ENCODE assay signal across 8 cellular contexts in genomic region chr16:234468-235305, GRCh38. TPM values are rescaled to one million over a fixed set of nuclear protein-coding genes. Genes with fewer than 3 reads are reported as not detected.
DNase-seq lines count a peak whose midpoint lies in the region; ATAC-seq and TF ChIP-seq lines count a peak whose summit lies in the region.

TSS of gene FAM234A (plus strand) at chr16:234821. CDS start at chr16:254414, 19,593 bp downstream.

- intact Hi-C loops in CD14-positive monocyte (cut with micrococcal nuclease): loop anchor here (2.0 to 5.0 kb wide), 2 partner anchors 97 to 118 kb away; partner anchors contain the start of genes AXIN1 (in 1 of the 2) and NPRL3 (in 1 of the 2)
- intact Hi-C loops in activated CD4-positive, alpha-beta T cell treated with anti-CD3 and anti-CD28 coated beads, Interleukin-2, amount 10 ng/mL, durations not matched to agents 24 days and 14 days (cut with micrococcal nuclease): loop anchor here (1.0 to 2.0 kb wide), 3 partner anchors 18 to 118 kb away; partner anchors contain the start of gene AXIN1

- peaks cover 0 to 3% (median 0%) of the 10 kb centered on the region in 7 donors for H3K9me3 Mint-ChIP-seq in CD14-positive monocyte
- no peaks in the 10 kb centered on the region for H3K9me3 Mint-ChIP-seq in activated CD4-positive, alpha-beta T cell treated with anti-CD3 and anti-CD28 coated beads, Interleukin-2, amount 10 ng/mL, durations not matched to agents 24 days and 14 days

- peaks cover 13% of the 10 kb centered on the region for H3K4me1 Mint-ChIP-seq in CD14-positive monocyte
- H3K4me1 Mint-ChIP-seq in activated CD4-positive, alpha-beta T cell treated with anti-CD3 and anti-CD28 coated beads, Interleukin-2, amount 10 ng/mL, durations not matched to agents 24 days and 14 days: peaks cover 18% of the 10 kb centered on the region

- peaks cover 0 to 6% (median 1%) of the 10 kb centered on the region in 3 donors for H3K27me3 Mint-ChIP-seq in CD14-positive monocyte (ENCODE audit: low read depth in 3 of 3)
- peaks cover under 1% of the 10 kb centered on the region for H3K27me3 Mint-ChIP-seq in activated CD4-positive, alpha-beta T cell treated with anti-CD3 and anti-CD28 coated beads, Interleukin-2, amount 10 ng/mL, durations not matched to agents 24 days and 14 days

- H3K4me3 ChIP-seq in coronary artery: peak within 1 kb of the TSS; percentile 97

- H3K27ac Mint-ChIP-seq in CD14-positive monocyte: peak within 1 kb of the TSS; percentile 100
- peak within 1 kb of the TSS; percentile 99 for H3K27ac Mint-ChIP-seq in activated CD4-positive, alpha-beta T cell treated with anti-CD3 and anti-CD28 coated beads, Interleukin-2, amount 10 ng/mL, durations not matched to agents 24 days and 14 days

- peak; percentile 94 for DNase-seq in CD14-positive monocyte (ENCODE audit: low spot score)
- DNase-seq in NCI-H526 treated with DMSO at 0.1 percent for 48 hours (lab: John Stamatoyannopoulos, UW): peak; percentile 63
- DNase-seq in activated CD4-positive, alpha-beta T cell treated with anti-CD3 and anti-CD28 coated beads, Interleukin-2, amount 10 ng/mL, durations not matched to agents 24 days and 14 days: peak; percentile 98
- peak; percentile 94 for DNase-seq in coronary artery (ENCODE audit: low spot score)
- peak; percentile 98 for DNase-seq in left kidney (ENCODE audit: low read depth, low spot score)
- DNase-seq in stimulated activated CD4-positive, alpha-beta T cell treated with anti-CD3 and anti-CD28 coated beads, Interleukin-2, amount 100 ng/mL, for 24 hours: peak; percentile 96 to 97

- TF ChIP-seq CTCF in CD14-positive monocyte (IDR thresholded peaks at IDR 0.05) (peak; percentile 41), coronary artery (IDR thresholded peaks at IDR 0.05) (no peak)

- H3K4me3 Mint-ChIP-seq in CD14-positive monocyte: peak within 1 kb of the TSS; percentile 96 to 99
- peak within 1 kb of the TSS; percentile 99 for H3K4me3 Mint-ChIP-seq in activated CD4-positive, alpha-beta T cell treated with anti-CD3 and anti-CD28 coated beads, Interleukin-2, amount 10 ng/mL, durations not matched to agents 24 days and 14 days

- peaks cover 0 to 7% of the 10 kb centered on the region in 2 donors for H3K36me3 Mint-ChIP-seq in CD14-positive monocyte
- peaks cover 3% of the 10 kb centered on the region for H3K36me3 Mint-ChIP-seq in activated CD4-positive, alpha-beta T cell treated with anti-CD3 and anti-CD28 coated beads, Interleukin-2, amount 10 ng/mL, durations not matched to agents 24 days and 14 days (ENCODE audit: low read depth)

- peak within 1 kb of the TSS; percentile 94 to 99 for H3K27ac ChIP-seq in coronary artery

- peak; percentile 83 for ATAC-seq in GM19351 (IDR thresholded peaks at IDR 0.05; ENCODE audit: unreplicated experiment)
- ATAC-seq in HG03521 (IDR thresholded peaks at IDR 0.05; ENCODE audit: unreplicated experiment): peak; percentile 77

RNA-seq across cellular contexts. Expression of gene FAM234A, which starts in this region (rescaled TPM):
- 10 to 100 TPM; 22.5 to 25.1 TPM for polyA plus RNA-seq in CD14-positive monocyte
- 17.3 and 18.6 TPM in 2 replicates for total RNA-seq in activated CD4-positive, alpha-beta T cell treated with anti-CD3 and anti-CD28 coated beads, Interleukin-2, amount 10 ng/mL, durations not matched to agents 24 days and 14 days

Comparison
In these comparisons a context has a peak if more than half of its experiments do, and no peak if none do; other contexts are left out.
1. Peak in every context shown above with its lines: DNase-seq, ATAC-seq, H3K4me3 ChIP-seq and H3K27ac ChIP-seq.